ENCODE assay signal across 10 cellular contexts in the genomic region with DNA sequence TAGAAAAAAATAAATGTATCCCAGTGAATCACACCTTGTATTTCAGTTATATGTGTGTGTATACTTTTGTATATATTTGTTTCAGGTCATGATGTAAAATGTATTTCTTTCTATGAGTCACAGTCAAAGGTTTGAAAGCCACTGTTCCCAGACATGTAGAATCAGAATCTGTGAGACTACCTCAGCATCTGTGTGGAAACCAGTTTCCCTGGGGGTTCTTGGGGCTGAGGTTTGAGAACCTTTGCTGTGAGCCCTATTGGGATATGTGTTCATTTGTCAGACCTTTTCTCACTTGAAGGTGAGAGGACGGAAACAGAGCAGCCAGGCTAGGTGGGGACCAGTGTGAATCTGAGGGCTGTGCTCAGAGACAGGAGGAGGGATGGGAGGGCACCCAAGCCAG.
DNase-seq lines count a peak whose midpoint lies in the region; ATAC-seq and TF ChIP-seq lines count a peak whose summit lies in the region.
"Had no signal": no experiment of that assay in that cellular context is flagged by ENCODE, and none has a peak within 500 bp of the region (broad histone marks: within the 10 kb centered on the region; RNA-seq: fewer than 3 reads in every experiment).

No MANE protein-coding gene starts in this region.

- H3K4me3 ChIP-seq in colonic mucosa = no peak overlapping the region

- ATAC-seq in GM21619 (IDR thresholded peaks at IDR 0.05; ENCODE audit: unreplicated experiment) (peak; percentile 80), foreskin keratinocyte (peak; percentile 59)

- H3K27me3 ChIP-seq in foreskin keratinocyte (no peaks in the 10 kb centered on the region), colonic mucosa (no peaks in the 10 kb centered on the region)

- no peak overlapping the region for H3K9ac ChIP-seq in colonic mucosa (ENCODE audit: low read depth in 2 of 2, low read length in 2 of 2)

- TF ChIP-seq CTCF in foreskin keratinocyte (conservative IDR thresholded peaks at IDR 0.05) (no peak), colonic mucosa (IDR thresholded peaks at IDR 0.05) (no peak)

- intact Hi-C loops in colonic mucosa (cut with DNase I) = no loop called here

- DNase-seq in Daoy (ENCODE audit: low read depth) (peak; percentile 54), HPDE6-E6E7 (ENCODE audit: extremely low spot score) (peak; percentile 16), foreskin keratinocyte (peak; percentile 76 to 86), SIG-M5 (lab: John Stamatoyannopoulos, UW) (no peak), colonic mucosa (no peak), DMS 273 (lab: John Stamatoyannopoulos, UW; ENCODE audit: unreplicated experiment) (no peak)
- no peak for DNase-seq in activated effector memory CD4-positive, alpha-beta T cell treated with Interleukin-2 at 50 U/mL for 16 hours
- DNase-seq: NCI-H1048, SHP77 treated with DMSO at 0.1 percent for 48 hours had no signal

- H3K36me3 ChIP-seq in colonic mucosa = no peaks in the 10 kb centered on the region

- H3K4me1 ChIP-seq in foreskin keratinocyte = peaks cover 41% of the 10 kb centered on the region
- H3K4me1 ChIP-seq in colonic mucosa = no peaks in the 10 kb centered on the region

- H3K9me3 ChIP-seq in colonic mucosa = no peaks in the 10 kb centered on the region

- H3K27ac ChIP-seq in foreskin keratinocyte (peak overlapping the region; percentile 27), colonic mucosa (no peak overlapping the region)

Comparison
In these comparisons a context has a peak if more than half of its experiments do, and no peak if none do; other contexts are left out.
1. DNase-seq: peak in Daoy (single experiment), HPDE6-E6E7 (single experiment) and foreskin keratinocyte (2 of 2); none in SIG-M5 (single experiment), colonic mucosa (single experiment), DMS 273 (single experiment) and activated effector memory CD4-positive, alpha-beta T cell treated with Interleukin-2 at 50 U/mL for 16 hours (single experiment).